In the genomic region with DNA sequence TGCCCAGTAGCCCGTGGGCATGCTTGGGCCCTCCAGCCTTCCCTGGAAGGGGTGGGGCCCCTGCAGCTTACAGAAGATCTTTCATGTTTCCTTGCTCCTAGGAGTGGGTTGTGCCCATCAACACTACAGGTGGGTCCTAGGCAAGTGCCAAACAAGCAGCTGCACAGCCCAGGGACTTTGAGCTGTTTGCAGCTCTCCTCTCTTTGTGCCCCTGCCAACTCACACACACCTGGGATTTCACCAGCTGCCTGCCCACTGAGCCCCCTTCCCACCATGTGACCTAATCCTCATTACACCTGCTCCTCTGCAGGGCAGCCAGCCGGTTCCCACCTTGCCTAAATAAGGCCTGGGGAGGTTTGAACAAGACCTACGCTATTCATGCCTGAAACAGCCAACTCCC, we compare ENCODE assay signal across 9 cellular contexts.
DNase-seq lines count a peak whose midpoint lies in the region; ATAC-seq and TF ChIP-seq lines count a peak whose summit lies in the region.
"Had no signal": no experiment of that assay in that cellular context is flagged by ENCODE, and none has a peak within 500 bp of the region (broad histone marks: within the 10 kb centered on the region; RNA-seq: fewer than 3 reads in every experiment).

No MANE protein-coding gene starts in this region.

- H3K36me3 ChIP-seq in psoas muscle (ENCODE audit: insufficient read depth in 1 of 2, low read depth in 1 of 2) (no peaks in the 10 kb centered on the region), HAP-1 (replicated peaks) (no peaks in the 10 kb centered on the region), PC-3 (ENCODE audit: low read depth, low read length) (no peaks in the 10 kb centered on the region)

- no peak overlapping the region for H3K27ac Mint-ChIP-seq in activated CD4-positive, alpha-beta T cell treated with anti-CD3 and anti-CD28 coated beads, Interleukin-2, amount 10 ng/mL, durations not matched to agents 7 days and 5 days

- DNase-seq in DMS79 (lab: John Stamatoyannopoulos, UW) (peak; percentile 98), NCI-H187 treated with DMSO at 0.1 percent for 48 hours (lab: John Stamatoyannopoulos, UW) (peak; percentile 20), NCI-H774 (lab: John Stamatoyannopoulos, UW) (peak; percentile 96), psoas muscle (no peak), HAP-1 (ENCODE audit: low spot score in 2 of 2) (no peak), PC-3 (no peak)
- no peak for DNase-seq in activated CD4-positive, alpha-beta T cell treated with anti-CD3 and anti-CD28 coated beads, Interleukin-2, amount 10 ng/mL, durations not matched to agents 7 days and 5 days
- DNase-seq: effector CD4-positive, alpha-beta T cell had no signal

- WGBS in psoas muscle, 3 donors = 55 to 67% (median 64%) methylated on average over 3 of the region's 3 CpGs

- POLR2A ChIA-PET in activated CD4-positive, alpha-beta T cell treated with anti-CD3 and anti-CD28 coated beads, Interleukin-2, amount 10 ng/mL, durations not matched to agents 7 days and 5 days (lab: Charles Lee) = no interaction called here
- POLR2A ChIA-PET in PC-3 (lab: Charles Lee; ENCODE audit: unreplicated experiment) = no interaction called here

- H3K9me3 Mint-ChIP-seq in activated CD4-positive, alpha-beta T cell treated with anti-CD3 and anti-CD28 coated beads, Interleukin-2, amount 10 ng/mL, durations not matched to agents 7 days and 5 days = no peaks in the 10 kb centered on the region

- H4K20me1 ChIP-seq in PC-3 (ENCODE audit: low read length) = no peaks in the 10 kb centered on the region

- no peak overlapping the region for H3K9ac ChIP-seq in PC-3 (ENCODE audit: low read length)

- no peaks in the 10 kb centered on the region for H3K36me3 Mint-ChIP-seq in activated CD4-positive, alpha-beta T cell treated with anti-CD3 and anti-CD28 coated beads, Interleukin-2, amount 10 ng/mL, durations not matched to agents 7 days and 5 days (ENCODE audit: low read depth)

- in situ Hi-C loops in HAP-1 (cut with MboI; ENCODE audit: low sequenced_read_pairs) = no loop called here

- no peaks in the 10 kb centered on the region for H3K79me2 ChIP-seq in PC-3 (ENCODE audit: low read length)

- no peak overlapping the region for H2AFZ ChIP-seq in PC-3 (ENCODE audit: low read length)

- H3K27me3 ChIP-seq in psoas muscle (ENCODE audit: insufficient read depth in 3 of 3, low read length in 2 of 3) (no peaks in the 10 kb centered on the region), HAP-1 (ENCODE audit: low read depth) (no peaks in the 10 kb centered on the region), PC-3 (ENCODE audit: low read length) (no peaks in the 10 kb centered on the region)

- H3F3A ChIP-seq in PC-3 (ENCODE audit: low read length, unreplicated experiment) = no peaks in the 10 kb centered on the region

- H3K9me3 ChIP-seq in psoas muscle (no peaks in the 10 kb centered on the region), HAP-1 (no peaks in the 10 kb centered on the region), PC-3 (ENCODE audit: low read length) (no peaks in the 10 kb centered on the region)

- H3K27me3 Mint-ChIP-seq in activated CD4-positive, alpha-beta T cell treated with anti-CD3 and anti-CD28 coated beads, Interleukin-2, amount 10 ng/mL, durations not matched to agents 7 days and 5 days = no peaks in the 10 kb centered on the region

- H3K27ac ChIP-seq in psoas muscle (peak overlapping the region; percentile 64), PC-3 (ENCODE audit: low read length) (no peak overlapping the region)

- TF ChIP-seq CTCF in psoas muscle (IDR thresholded peaks at IDR 0.05) = no peak
- TF ChIP-seq CTCF in PC-3 (conservative IDR thresholded peaks at IDR 0.05; ENCODE audit: low read depth, low read length) = no peak

- no peak overlapping the region for H3K4me2 ChIP-seq in PC-3 (ENCODE audit: low read length)

- CTCF ChIA-PET in activated CD4-positive, alpha-beta T cell treated with anti-CD3 and anti-CD28 coated beads, Interleukin-2, amount 10 ng/mL, durations not matched to agents 7 days and 5 days (lab: Charles Lee) = interaction anchor here (1.1 kb wide), 1 partner anchor 27 kb away, joined by 3 read pairs; no protein-coding TSS in a partner anchor
- CTCF ChIA-PET in PC-3 (lab: Charles Lee) = no interaction called here

- intact Hi-C loops in psoas muscle (cut with DNase I) = no loop called here
- intact Hi-C loops in PC-3 (cut with micrococcal nuclease) = no loop called here

- H3K4me1 Mint-ChIP-seq in activated CD4-positive, alpha-beta T cell treated with anti-CD3 and anti-CD28 coated beads, Interleukin-2, amount 10 ng/mL, durations not matched to agents 7 days and 5 days = no peaks in the 10 kb centered on the region

- BruUV-seq in PC-3 (replicated peaks; lab: Mats Ljungman, UMichigan) = no TSS peak

- no peaks in the 10 kb centered on the region for H3K9me2 ChIP-seq in PC-3 (replicated peaks; ENCODE audit: low read length)

- no peak overlapping the region for H3K4me3 Mint-ChIP-seq in activated CD4-positive, alpha-beta T cell treated with anti-CD3 and anti-CD28 coated beads, Interleukin-2, amount 10 ng/mL, durations not matched to agents 7 days and 5 days

- H3K4me3 ChIP-seq in psoas muscle (no peak overlapping the region), HAP-1 (no peak overlapping the region), PC-3 (ENCODE audit: low read length) (no peak overlapping the region)

- peaks cover 19% of the 10 kb centered on the region for H3K4me1 ChIP-seq in psoas muscle
- H3K4me1 ChIP-seq in HAP-1 = no peaks in the 10 kb centered on the region
- H3K4me1 ChIP-seq in PC-3 (ENCODE audit: insufficient read depth, low read length) = no peaks in the 10 kb centered on the region

- ATAC-seq in psoas muscle (peak in 2 of 4 donors; percentile 35 to 38), HG03571 (IDR thresholded peaks at IDR 0.05; ENCODE audit: unreplicated experiment) (no peak), PC-3 (no peak)

Comparison
In these comparisons a context has a peak if more than half of its experiments do, and no peak if none do; other contexts are left out.
1. DNase-seq: peak in DMS79 (single experiment), NCI-H187 treated with DMSO at 0.1 percent for 48 hours (single experiment) and NCI-H774 (single experiment); none in psoas muscle (0 of 2), HAP-1 (0 of 2), activated CD4-positive, alpha-beta T cell treated with anti-CD3 and anti-CD28 coated beads, Interleukin-2, amount 10 ng/mL, durations not matched to agents 7 days and 5 days (single experiment) and PC-3 (single experiment).